15 cellular contexts compared by ENCODE assay signal in the genomic region with DNA sequence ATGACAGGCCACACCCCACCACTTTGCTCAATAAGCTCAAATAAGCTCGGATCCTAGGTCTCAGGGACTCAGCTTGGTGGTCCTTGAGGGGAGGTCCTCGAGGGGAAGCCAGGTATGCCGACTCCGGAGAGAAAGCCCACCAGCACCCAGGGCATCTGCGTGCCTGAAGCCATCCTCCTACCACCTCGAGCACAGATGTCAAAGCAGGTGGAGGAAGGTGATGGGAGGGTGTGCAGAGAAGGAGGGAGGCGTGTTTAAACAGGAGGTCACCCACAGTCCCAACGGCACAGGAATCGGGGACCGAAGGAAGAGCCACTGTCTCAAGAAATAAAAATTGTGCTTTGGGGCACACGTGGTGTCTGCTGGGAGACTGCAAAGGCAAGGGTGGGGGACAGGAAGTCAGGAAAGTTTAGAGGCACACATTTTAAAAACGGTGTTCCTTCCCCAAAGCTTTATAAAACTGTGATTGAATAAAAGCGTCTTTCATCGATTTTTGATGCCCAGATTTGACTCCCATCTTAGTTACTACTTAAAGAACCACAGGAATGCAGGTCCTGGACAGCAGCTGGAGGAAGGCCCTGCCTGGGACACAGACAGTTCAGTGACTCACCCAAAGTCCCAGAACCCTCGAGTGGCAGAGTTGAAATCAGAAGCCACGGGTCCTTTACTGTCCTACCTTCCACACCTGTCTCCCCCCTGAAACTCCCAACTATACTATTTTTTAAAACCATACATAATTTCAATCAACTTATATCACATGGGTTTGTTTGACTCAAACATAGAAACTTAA.
A peak's percentile ranks its signal among the peaks of the same experiment; 100 is the strongest.
DNase-seq lines count a peak whose midpoint lies in the region; TF ChIP-seq lines count a peak whose summit lies in the region.
"Had no signal": no experiment of that assay in that cellular context is flagged by ENCODE, and none has a peak within 500 bp of the region (broad histone marks: within the 10 kb centered on the region; RNA-seq: fewer than 3 reads in every experiment).

No MANE protein-coding gene starts in this region.

- H2BK12ac ChIP-seq in trophoblast cell (ENCODE audit: low read length) = no peak overlapping the region

- CTCF ChIA-PET in activated naive CD4-positive, alpha-beta T cell treated with anti-CD3 and anti-CD28 coated beads for 36 hours (lab: Charles Lee) = interaction anchor here (0.6 to 3.6 kb wide), 8 partner anchors 9 to 930 kb away, joined by 3 to 29 read pairs (median 4); no protein-coding TSS in a partner anchor

- no peaks in the 10 kb centered on the region for H3K27me3 ChIP-seq in trophoblast cell (ENCODE audit: insufficient read depth, low read length)
- peaks cover 6% of the 10 kb centered on the region for H3K27me3 ChIP-seq in endodermal cell (ENCODE audit: control insufficient read depth, insufficient read depth, low read length, poor library complexity, severe bottlenecking)
- H3K27me3 ChIP-seq: tibial nerve had no signal

- intact Hi-C loops in activated naive CD4-positive, alpha-beta T cell treated with anti-CD3 and anti-CD28 coated beads for 36 hours (cut with micrococcal nuclease) = loop anchor here (1.0 kb wide), 1 partner anchor 516 kb away; no protein-coding TSS in a partner anchor

- no peak overlapping the region for H4K8ac ChIP-seq in trophoblast cell (ENCODE audit: low read depth, low read length)

- H3K4me2 ChIP-seq in trophoblast cell (ENCODE audit: low read length) = no peak overlapping the region

- no peak overlapping the region for H2BK5ac ChIP-seq in trophoblast cell (ENCODE audit: low read depth, low read length, poor library complexity)

- H3K23ac ChIP-seq in trophoblast cell (ENCODE audit: low read length) = no peak overlapping the region

- no peak overlapping the region for H2AFZ ChIP-seq in trophoblast cell (ENCODE audit: insufficient read depth, low read length, poor library complexity)

- no peak overlapping the region for H2BK120ac ChIP-seq in trophoblast cell (ENCODE audit: insufficient read depth, low read length, poor library complexity)

- H3K27ac ChIP-seq in coronary artery = no peak overlapping the region
- no peak overlapping the region for H3K27ac ChIP-seq in trophoblast cell (ENCODE audit: low read depth, low read length)
- H3K27ac ChIP-seq in endodermal cell (ENCODE audit: low read depth, low read length) = no peak overlapping the region
- H3K27ac ChIP-seq: tibial nerve had no signal

- H3K4me3 Mint-ChIP-seq in activated naive CD4-positive, alpha-beta T cell treated with anti-CD3 and anti-CD28 coated beads for 36 hours = no peak overlapping the region
- no peak overlapping the region for H3K4me3 Mint-ChIP-seq in endodermal cell
- H3K4me3 Mint-ChIP-seq: CD14-positive monocyte; central memory CD8-positive, alpha-beta T cell; T-helper 2 cell treated with Interferon-gamma antibody and Interleukin-4, amounts not matched to agents 5 μg/mL and 100 μg/mL, for 36 hours had no signal

- no peak for TF ChIP-seq CTCF in coronary artery (IDR thresholded peaks at IDR 0.05)
- no peak for TF ChIP-seq CTCF in endodermal cell (conservative IDR thresholded peaks at IDR 0.05)

- no peak overlapping the region for H2AK5ac ChIP-seq in trophoblast cell (ENCODE audit: low read length)

- H3K4me3 ChIP-seq in coronary artery (no peak overlapping the region), trophoblast cell (ENCODE audit: low read depth, low read length) (no peak overlapping the region), endodermal cell (ENCODE audit: low read length) (no peak overlapping the region)
- H3K4me3 ChIP-seq: GM12878, tibial nerve had no signal

- H3K27ac Mint-ChIP-seq in activated naive CD4-positive, alpha-beta T cell treated with anti-CD3 and anti-CD28 coated beads for 36 hours = no peak overlapping the region
- no peak overlapping the region for H3K27ac Mint-ChIP-seq in endodermal cell
- H3K27ac Mint-ChIP-seq: activated naive CD8-positive, alpha-beta T cell treated with anti-CD3 and anti-CD28 coated beads, Interleukin-2, amount 10 ng/mL, durations not matched to agents 7 days and 5 days; CD14-positive monocyte; immature natural killer cell; T-helper 2 cell treated with Interferon-gamma antibody and Interleukin-4, amounts not matched to agents 5 μg/mL and 100 μg/mL, for 36 hours had no signal

- in situ Hi-C loops in G401 (cut with HindIII; ENCODE audit: low sequenced_read_pairs) = no loop called here

- DNase-seq in EL = peak; percentile 31
- DNase-seq in LHCN-M2 (ENCODE audit: low read depth) = peak; percentile 63
- DNase-seq in coronary artery (ENCODE audit: low spot score) = peak; percentile 14
- peak in 1 of 2 donors; percentile 35 for DNase-seq in trophoblast cell
- no peak for DNase-seq in activated naive CD4-positive, alpha-beta T cell treated with anti-CD3 and anti-CD28 coated beads for 36 hours
- DNase-seq in endodermal cell = no peak
- DNase-seq in activated CD4-positive, alpha-beta T cell treated with anti-CD3 and anti-CD28 coated beads for 1 hour = no peak
- no peak for DNase-seq in G401 (ENCODE audit: low spot score)

- H3K4me1 ChIP-seq in trophoblast cell (ENCODE audit: control insufficient read depth in 1 of 2, insufficient read depth in 2 of 2, low read length in 2 of 2) (no peaks in the 10 kb centered on the region), endodermal cell (ENCODE audit: control insufficient read depth, insufficient read depth, low read length) (no peaks in the 10 kb centered on the region)

- no peak overlapping the region for H3K18ac ChIP-seq in trophoblast cell (ENCODE audit: low read length)

- no CpG with 5 or more reads among the region's 16 CpGs for WGBS in trophoblast cell (ENCODE audit: extremely low coverage, insufficient coverage, insufficient read length)
- 89 to 93% methylated on average over 9 to 16 of the region's 16 CpGs for WGBS in endodermal cell (ENCODE audit: insufficient coverage in 1 of 2, insufficient read length in 1 of 2), 2 experiments

- no peaks in the 10 kb centered on the region for H3K36me3 Mint-ChIP-seq in activated naive CD4-positive, alpha-beta T cell treated with anti-CD3 and anti-CD28 coated beads for 36 hours (ENCODE audit: low read depth)
- no peaks in the 10 kb centered on the region for H3K36me3 Mint-ChIP-seq in endodermal cell (ENCODE audit: low read depth)
- H3K36me3 Mint-ChIP-seq: activated naive CD8-positive, alpha-beta T cell treated with anti-CD3 and anti-CD28 coated beads, Interleukin-2, amount 10 ng/mL, durations not matched to agents 7 days and 5 days; CD14-positive monocyte; immature natural killer cell had no signal

- H3K9me3 Mint-ChIP-seq in activated naive CD4-positive, alpha-beta T cell treated with anti-CD3 and anti-CD28 coated beads for 36 hours = peaks cover 2% of the 10 kb centered on the region
- peaks cover 29% of the 10 kb centered on the region for H3K9me3 Mint-ChIP-seq in endodermal cell
- H3K9me3 Mint-ChIP-seq: activated naive CD8-positive, alpha-beta T cell treated with anti-CD3 and anti-CD28 coated beads, Interleukin-2, amount 10 ng/mL, durations not matched to agents 7 days and 5 days; central memory CD8-positive, alpha-beta T cell; immature natural killer cell; T-helper 2 cell treated with Interferon-gamma antibody and Interleukin-4, amounts not matched to agents 5 μg/mL and 100 μg/mL, for 36 hours had no signal

- H3K4ac ChIP-seq in trophoblast cell (ENCODE audit: low read depth, low read length) = no peak overlapping the region

- H4K91ac ChIP-seq in trophoblast cell (ENCODE audit: low read depth, low read length) = no peak overlapping the region

- no peak overlapping the region for H3K14ac ChIP-seq in trophoblast cell (ENCODE audit: low read length)

- peak overlapping the region; percentile 49 for H3K9ac ChIP-seq in trophoblast cell (ENCODE audit: low read length)
- no peak overlapping the region for H3K9ac ChIP-seq in endodermal cell (ENCODE audit: extremely low read depth, low read length, poor library complexity, severe bottlenecking)

- H3K36me3 ChIP-seq in trophoblast cell (ENCODE audit: control insufficient read depth in 1 of 2, insufficient read depth in 2 of 2, low read length in 2 of 2) = no peaks in the 10 kb centered on the region
- no peaks in the 10 kb centered on the region for H3K36me3 ChIP-seq in endodermal cell (ENCODE audit: control insufficient read depth, insufficient read depth, low read length)
- H3K36me3 ChIP-seq: tibial nerve had no signal

- no peak overlapping the region for H4K12ac ChIP-seq in trophoblast cell (ENCODE audit: low read depth, low read length)

- H3K27me3 Mint-ChIP-seq in activated naive CD4-positive, alpha-beta T cell treated with anti-CD3 and anti-CD28 coated beads for 36 hours (ENCODE audit: low read depth) = peaks cover 9% of the 10 kb centered on the region
- peaks cover 31% of the 10 kb centered on the region for H3K27me3 Mint-ChIP-seq in endodermal cell (ENCODE audit: insufficient read depth)

- no peaks in the 10 kb centered on the region for H3K9me3 ChIP-seq in trophoblast cell (ENCODE audit: insufficient read depth, low read depth, low read length)
- peaks cover 22% of the 10 kb centered on the region for H3K9me3 ChIP-seq in endodermal cell (ENCODE audit: control insufficient read depth, low read length)

- peaks cover 4% of the 10 kb centered on the region for H3K4me1 Mint-ChIP-seq in activated naive CD4-positive, alpha-beta T cell treated with anti-CD3 and anti-CD28 coated beads for 36 hours (ENCODE audit: low read depth)
- H3K4me1 Mint-ChIP-seq in endodermal cell = peaks cover 7% of the 10 kb centered on the region

- no peaks in the 10 kb centered on the region for H3K79me1 ChIP-seq in trophoblast cell (ENCODE audit: low read length)

- H3K79me2 ChIP-seq in trophoblast cell (ENCODE audit: control insufficient read depth, insufficient read depth, low read length, poor library complexity) = no peaks in the 10 kb centered on the region

Comparison
In these comparisons a context has a peak if more than half of its experiments do, and no peak if none do; other contexts are left out.
1. DNase-seq: peak in EL (single experiment), LHCN-M2 (single experiment) and coronary artery (single experiment); none in activated naive CD4-positive, alpha-beta T cell treated with anti-CD3 and anti-CD28 coated beads for 36 hours (single experiment), endodermal cell (single experiment), activated CD4-positive, alpha-beta T cell treated with anti-CD3 and anti-CD28 coated beads for 1 hour (single experiment) and G401 (single experiment).